In the genomic region with DNA sequence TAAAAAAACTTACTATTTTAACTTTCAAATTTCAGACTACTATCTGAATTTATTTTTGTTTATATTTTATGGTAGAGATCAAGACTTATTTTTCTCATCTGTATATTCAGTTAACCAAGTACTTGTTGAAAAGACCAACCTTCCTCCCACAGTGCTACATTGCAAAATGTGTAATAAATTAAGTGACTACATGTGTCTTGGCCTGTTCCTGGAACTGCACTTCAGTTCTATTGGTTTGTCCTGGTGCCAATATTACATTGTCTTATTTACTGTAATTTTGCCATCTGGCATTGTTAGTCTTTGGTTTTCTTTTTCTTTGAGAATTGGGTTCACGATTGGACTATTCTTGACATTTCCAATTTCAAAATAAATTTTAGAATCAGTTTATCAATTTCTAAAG, we compare ENCODE assay signal across 26 cellular contexts.
A peak's percentile ranks its signal among the peaks of the same experiment; 100 is the strongest.
DNase-seq lines count a peak whose midpoint lies in the region; ATAC-seq, FAIRE-seq and TF ChIP-seq lines count a peak whose summit lies in the region.
"Had no signal": no experiment of that assay in that cellular context is flagged by ENCODE, and none has a peak within 500 bp of the region (broad histone marks: within the 10 kb centered on the region; RNA-seq: fewer than 3 reads in every experiment).

No MANE protein-coding gene starts in this region.

- H3K27ac Mint-ChIP-seq in T-helper 2 cell treated with Interferon-gamma antibody and Interleukin-4, amounts not matched to agents 5 μg/mL and 100 μg/mL, for 36 hours: no peak overlapping the region
- H3K27ac Mint-ChIP-seq: B cell, GM23338 had no signal

- TF ChIP-seq CTCF in AG10803 (conservative IDR thresholded peaks at IDR 0.05; ENCODE audit: low read length) (no peak), fibroblast of mammary gland (conservative IDR thresholded peaks at IDR 0.05; ENCODE audit: control insufficient read depth, insufficient read depth, low read depth, low read length) (no peak), ovary (IDR thresholded peaks at IDR 0.05) (no peak)

- H3K9me3 Mint-ChIP-seq in T-helper 2 cell treated with Interferon-gamma antibody and Interleukin-4, amounts not matched to agents 5 μg/mL and 100 μg/mL, for 36 hours: no peaks in the 10 kb centered on the region
- H3K9me3 Mint-ChIP-seq: GM23338 had no signal

- no peaks in the 10 kb centered on the region for H3K27me3 Mint-ChIP-seq in T-helper 2 cell treated with Interferon-gamma antibody and Interleukin-4, amounts not matched to agents 5 μg/mL and 100 μg/mL, for 36 hours (ENCODE audit: low read depth)

- no peaks in the 10 kb centered on the region for H3K36me3 Mint-ChIP-seq in T-helper 2 cell treated with Interferon-gamma antibody and Interleukin-4, amounts not matched to agents 5 μg/mL and 100 μg/mL, for 36 hours (ENCODE audit: low read depth)

- no peaks in the 10 kb centered on the region for H3K27me3 ChIP-seq in ovary

- H3K27ac ChIP-seq in ovary: no peak overlapping the region
- H3K27ac ChIP-seq: KMS-11 had no signal

- no peaks in the 10 kb centered on the region for H3K4me1 Mint-ChIP-seq in T-helper 2 cell treated with Interferon-gamma antibody and Interleukin-4, amounts not matched to agents 5 μg/mL and 100 μg/mL, for 36 hours (ENCODE audit: low read depth)
- H3K4me1 Mint-ChIP-seq: B cell, GM23338 had no signal

- intact Hi-C loops in ovary (cut with DNase I): no loop called here

- 78 to 92% (median 90%) methylated on average over 1 of the region's 1 CpG for WGBS in ovary, 3 donors

- H3K4me3 ChIP-seq in AG10803 (ENCODE audit: low read length): no peak overlapping the region
- no peak overlapping the region for H3K4me3 ChIP-seq in fibroblast of mammary gland (ENCODE audit: control insufficient read depth, low read depth, low read length)
- H3K4me3 ChIP-seq in ovary: no peak overlapping the region
- H3K4me3 ChIP-seq: GM12878, GM23338 had no signal

- TF ChIP-seq EP300 in ovary (IDR thresholded peaks at IDR 0.05): no peak

- ATAC-seq in HG02973 (IDR thresholded peaks at IDR 0.05; ENCODE audit: unreplicated experiment): no peak
- ATAC-seq: GM12878, GM23338, HCT116, Panc1, SK-N-SH treated with all-trans-retinoic acid at 6 μM for 48 hours had no signal

- no peak for TF ChIP-seq POLR2A in H54 (IDR thresholded peaks at IDR 0.05; ENCODE audit: low read depth, low read length)
- no peak for TF ChIP-seq POLR2A in ovary (IDR thresholded peaks at IDR 0.05)

- H3K9me3 ChIP-seq in ovary: no peaks in the 10 kb centered on the region

- peak; percentile 50 for FAIRE-seq in H54 (lab: Jason Lieb, UNC)
- FAIRE-seq: D721Med, GM12878 had no signal

- no peaks in the 10 kb centered on the region for H3K36me3 ChIP-seq in ovary

- no peak overlapping the region for H3K4me3 Mint-ChIP-seq in T-helper 2 cell treated with Interferon-gamma antibody and Interleukin-4, amounts not matched to agents 5 μg/mL and 100 μg/mL, for 36 hours
- H3K4me3 Mint-ChIP-seq: B cell, GM23338 had no signal

- no peaks in the 10 kb centered on the region for H3K4me1 ChIP-seq in ovary (ENCODE audit: insufficient read depth)

- peak; percentile 87 for DNase-seq in AG10803 (ENCODE audit: low read depth)
- DNase-seq in H54 (ENCODE audit: insufficient read length, low spot score): no peak
- DNase-seq in NCI-H69 (lab: John Stamatoyannopoulos, UW): peak; percentile 27
- DNase-seq in fibroblast of mammary gland (ENCODE audit: low read depth): peak; percentile 90
- no peak for DNase-seq in NCI-H146 treated with DMSO at 0.1 percent for 48 hours (lab: John Stamatoyannopoulos, UW; ENCODE audit: unreplicated experiment)
- no peak for DNase-seq in T-helper 2 cell treated with Interferon-gamma antibody and Interleukin-4, amounts not matched to agents 5 μg/mL and 100 μg/mL, for 36 hours (ENCODE audit: low spot score)
- no peak for DNase-seq in ovary
- DNase-seq: DND-41; IMR-90; NCI-H1048; NCI-H1694; NCI-H2081 treated with DMSO at 0.1 percent for 48 hours; NCI-H510A treated with DMSO at 0.1 percent for 48 hours; NCI-H774; NK-92 treated with Interleukin-12 subunit alpha and Interleukin-12 subunit beta, amount 100 ng/mL, for 24 hours; SIG-M5; T-helper 1 cell had no signal

Comparison
In these comparisons a context has a peak if more than half of its experiments do, and no peak if none do; other contexts are left out.
1. DNase-seq: peak in AG10803 (single experiment), NCI-H69 (single experiment) and fibroblast of mammary gland (single experiment); none in H54 (single experiment), NCI-H146 treated with DMSO at 0.1 percent for 48 hours (single experiment), T-helper 2 cell treated with Interferon-gamma antibody and Interleukin-4, amounts not matched to agents 5 μg/mL and 100 μg/mL, for 36 hours (single experiment) and ovary (0 of 5).